9 cellular contexts compared by ENCODE assay signal in the genomic region with DNA sequence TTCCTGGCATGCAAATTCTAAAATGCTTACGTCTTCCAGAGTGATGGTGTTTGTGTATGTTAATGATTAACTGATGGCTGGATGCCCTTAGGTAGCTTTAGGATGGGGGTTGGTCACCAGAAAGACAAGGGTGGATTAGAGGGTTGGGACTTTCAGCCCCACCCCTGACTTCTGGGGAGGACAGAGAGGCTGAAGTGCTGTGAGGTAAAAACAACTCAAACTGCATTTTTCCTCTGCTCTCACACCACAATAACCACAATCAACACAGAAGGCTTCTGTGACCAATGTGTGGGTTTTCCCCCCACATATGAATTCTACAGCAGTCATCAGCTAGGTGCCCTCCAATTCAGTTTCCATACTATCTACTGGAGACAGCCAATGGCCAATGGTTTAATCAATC. TPM values are rescaled to one million over a fixed set of nuclear protein-coding genes. Genes with fewer than 3 reads are reported as not detected.
DNase-seq lines count a peak whose midpoint lies in the region; ATAC-seq lines count a peak whose summit lies in the region.
"Had no signal": no experiment of that assay in that cellular context is flagged by ENCODE, and none has a peak within 500 bp of the region (broad histone marks: within the 10 kb centered on the region; RNA-seq: fewer than 3 reads in every experiment).

No MANE protein-coding gene starts in this region.

- intact Hi-C loops in activated CD4-positive, alpha-beta memory T cell treated with anti-CD3 and anti-CD28 coated beads for 36 hours (cut with micrococcal nuclease), result no loop called here
- intact Hi-C loops in right cardiac atrium (cut with DNase I), result no loop called here

- H3K9me3 Mint-ChIP-seq in activated CD4-positive, alpha-beta memory T cell treated with anti-CD3 and anti-CD28 coated beads for 36 hours, result no peaks in the 10 kb centered on the region

- POLR2A ChIA-PET in activated CD4-positive, alpha-beta memory T cell treated with anti-CD3 and anti-CD28 coated beads for 36 hours (lab: Charles Lee), result no interaction called here

- CTCF ChIA-PET in activated CD4-positive, alpha-beta memory T cell treated with anti-CD3 and anti-CD28 coated beads for 36 hours (lab: Charles Lee), result no interaction called here

- no peak overlapping the region for H3K27ac ChIP-seq in right cardiac atrium (ENCODE audit: low read length)

- H3K4me3 ChIP-seq in right cardiac atrium (ENCODE audit: low read length), result no peak overlapping the region

- H3K9me3 ChIP-seq in right cardiac atrium (ENCODE audit: control insufficient read depth, low read length), result no peaks in the 10 kb centered on the region

- ATAC-seq in GM18868 (IDR thresholded peaks at IDR 0.05; ENCODE audit: unreplicated experiment) (peak; percentile 87), GM21737 (IDR thresholded peaks at IDR 0.05; ENCODE audit: unreplicated experiment) (peak; percentile 85), HG03442 (IDR thresholded peaks at IDR 0.05; ENCODE audit: unreplicated experiment) (peak; percentile 90), right cardiac atrium (no peak)

- 68% methylated on average over 1 of the region's 1 CpG for WGBS in right cardiac atrium

- DNase-seq in glomerular visceral epithelial cell (ENCODE audit: extremely low spot score), result peak; percentile 83
- no peak for DNase-seq in ecto neural progenitor cell (ENCODE audit: low spot score)
- no peak for DNase-seq in SHP77 treated with DMSO at 0.1 percent for 48 hours (lab: John Stamatoyannopoulos, UW)
- DNase-seq in activated CD4-positive, alpha-beta memory T cell treated with anti-CD3 and anti-CD28 coated beads for 36 hours, result no peak
- DNase-seq in right cardiac atrium, result no peak
- DNase-seq: Kasumi-1 had no signal

- H3K27ac Mint-ChIP-seq in activated CD4-positive, alpha-beta memory T cell treated with anti-CD3 and anti-CD28 coated beads for 36 hours, result no peak overlapping the region

- H3K27me3 Mint-ChIP-seq in activated CD4-positive, alpha-beta memory T cell treated with anti-CD3 and anti-CD28 coated beads for 36 hours, result no peaks in the 10 kb centered on the region

- no peak overlapping the region for H3K4me3 Mint-ChIP-seq in activated CD4-positive, alpha-beta memory T cell treated with anti-CD3 and anti-CD28 coated beads for 36 hours

- no peaks in the 10 kb centered on the region for H3K27me3 ChIP-seq in right cardiac atrium (ENCODE audit: control insufficient read depth, insufficient read depth)

- no peaks in the 10 kb centered on the region for H3K36me3 Mint-ChIP-seq in activated CD4-positive, alpha-beta memory T cell treated with anti-CD3 and anti-CD28 coated beads for 36 hours

- H3K4me1 ChIP-seq in right cardiac atrium (ENCODE audit: control insufficient read depth, insufficient read depth, low read length), result no peaks in the 10 kb centered on the region

- no peaks in the 10 kb centered on the region for H3K4me1 Mint-ChIP-seq in activated CD4-positive, alpha-beta memory T cell treated with anti-CD3 and anti-CD28 coated beads for 36 hours (ENCODE audit: low read depth)

RNA-seq across cellular contexts. Expression of gene DDIT4L, which starts 18.7 kb away (rescaled TPM):
- under 1 TPM; 0.24 to 0.34 TPM for total RNA-seq in activated CD4-positive, alpha-beta memory T cell treated with anti-CD3 and anti-CD28 coated beads for 36 hours
- total RNA-seq in right cardiac atrium, result 1 to 10 TPM; 1.1 to 3.6 (median 2.1) TPM
- 2.3 TPM for polyA plus RNA-seq in right cardiac atrium

Comparison
In these comparisons a context has a peak if more than half of its experiments do, and no peak if none do; other contexts are left out.
1. ATAC-seq: peak in GM18868 (single experiment), GM21737 (single experiment) and HG03442 (single experiment); none in right cardiac atrium (0 of 2).